Comparison of ENCODE assay signal across 7 cellular contexts in genomic region chr6:158718431-158719126, GRCh38.
A peak's percentile ranks its signal among the peaks of the same experiment; 100 is the strongest.
DNase-seq lines count a peak whose midpoint lies in the region; ATAC-seq, FAIRE-seq and TF ChIP-seq lines count a peak whose summit lies in the region.

No MANE protein-coding gene starts in this region.

- CTCF ChIA-PET in endothelial cell of umbilical vein (lab: Charles Lee) = interaction anchor here (0.6 to 2.8 kb wide), 33 partner anchors 9 to 504 kb away, joined by 3 to 51 read pairs (median 4); partner anchors contain the start of gene RSPH3

- no peaks in the 10 kb centered on the region for H3K9me3 ChIP-seq in endothelial cell of umbilical vein (replicated peaks; ENCODE audit: control insufficient read depth, insufficient read depth, low read length)

- dilution Hi-C loops in endothelial cell of umbilical vein (cut with MboI; ENCODE audit: extremely low pct_ligation_motif_present, low sequenced_read_pairs) = no loop called here

- H3K4me1 ChIP-seq in endothelial cell of umbilical vein (ENCODE audit: control insufficient read depth, extremely low read depth, insufficient read depth, low read length) = peaks cover 13% of the 10 kb centered on the region

- H4K20me1 ChIP-seq in endothelial cell of umbilical vein (replicated peaks; ENCODE audit: control insufficient read depth, extremely low read depth, insufficient read depth, low read length) = no peaks in the 10 kb centered on the region

- DNase-seq in NCI-H526 treated with DMSO at 0.1 percent for 48 hours (lab: John Stamatoyannopoulos, UW) = peak; percentile 12
- DNase-seq in endothelial cell of umbilical vein (ENCODE audit: low read depth, low spot score) = peak; percentile 44
- peak; percentile 28 for DNase-seq in neural crest cell (ENCODE audit: low read depth, low spot score)
- DNase-seq in GDM1 (lab: John Stamatoyannopoulos, UW) = no peak
- DNase-seq in NCI-H128 (lab: John Stamatoyannopoulos, UW; ENCODE audit: unreplicated experiment) = no peak

- peak; percentile 73 for TF ChIP-seq CTCF in GM12873 (IDR thresholded peaks at IDR 0.05; ENCODE audit: insufficient read depth, low read depth, low read length, missing control alignments)
- peak; percentile 66 to 70 for TF ChIP-seq CTCF in endothelial cell of umbilical vein (IDR thresholded peaks at IDR 0.05; ENCODE audit: extremely low read depth in 1 of 2, insufficient read depth in 1 of 2, low read depth in 1 of 2, low read length in 2 of 2)
- peak; percentile 72 for TF ChIP-seq CTCF in neural crest cell (conservative IDR thresholded peaks at IDR 0.05)

- no peaks in the 10 kb centered on the region for H3K79me2 ChIP-seq in endothelial cell of umbilical vein (ENCODE audit: control insufficient read depth, insufficient read depth, low read length)

- H3K27me3 ChIP-seq in endothelial cell of umbilical vein (ENCODE audit: control insufficient read depth in 2 of 2, insufficient read depth in 2 of 2, low read length in 2 of 2) = no peaks in the 10 kb centered on the region

- no peaks in the 10 kb centered on the region for H3K9me1 ChIP-seq in endothelial cell of umbilical vein (replicated peaks; ENCODE audit: control insufficient read depth, extremely low read depth, insufficient read depth, low read length)

- H3K36me3 Mint-ChIP-seq in neural crest cell (ENCODE audit: low read depth) = no peaks in the 10 kb centered on the region

- no peak overlapping the region for H3K27ac ChIP-seq in endothelial cell of umbilical vein (ENCODE audit: insufficient read depth, low read depth, low read length)

- H3K4me3 Mint-ChIP-seq in neural crest cell = no peak overlapping the region

- no peaks in the 10 kb centered on the region for H3K27me3 Mint-ChIP-seq in neural crest cell (ENCODE audit: low read depth)

- no peaks in the 10 kb centered on the region for H3K9me3 Mint-ChIP-seq in neural crest cell

- H3K9ac ChIP-seq in endothelial cell of umbilical vein (replicated peaks; ENCODE audit: extremely low read depth, insufficient read depth, low read length) = no peak overlapping the region

- H2AFZ ChIP-seq in endothelial cell of umbilical vein (ENCODE audit: low read depth, low read length) = no peak overlapping the region

- TF ChIP-seq POLR2A in endothelial cell of umbilical vein (IDR thresholded peaks at IDR 0.05; ENCODE audit: low read depth, low read length) = no peak

- H3K4me2 ChIP-seq in endothelial cell of umbilical vein (ENCODE audit: insufficient read depth, low read length) = no peak overlapping the region

- no peak for ATAC-seq in GM19455 (IDR thresholded peaks at IDR 0.05; ENCODE audit: unreplicated experiment)

- intact Hi-C loops in endothelial cell of umbilical vein (cut with micrococcal nuclease) = no loop called here

- no peaks in the 10 kb centered on the region for H3K36me3 ChIP-seq in endothelial cell of umbilical vein (ENCODE audit: control insufficient read depth in 2 of 2, extremely low read depth in 1 of 2, insufficient read depth in 2 of 2, low read length in 2 of 2)

- H3K4me3 ChIP-seq in endothelial cell of umbilical vein (replicated peaks in 1 of 3; ENCODE audit: insufficient read depth in 1 of 3, low read depth in 1 of 3, low read length in 3 of 3) = no peak overlapping the region

- no TSS peak for BruUV-seq in endothelial cell of umbilical vein (replicated peaks; lab: Mats Ljungman, UMichigan)

- peaks cover 13% of the 10 kb centered on the region for H3K4me1 Mint-ChIP-seq in neural crest cell

- POLR2A ChIA-PET in endothelial cell of umbilical vein (lab: Charles Lee) = no interaction called here

- H3K27ac Mint-ChIP-seq in neural crest cell (ENCODE audit: unreplicated experiment) = no peak overlapping the region

- FAIRE-seq in endothelial cell of umbilical vein (lab: Jason Lieb, UNC) = no peak

TF ChIP-seq in endothelial cell of umbilical vein, 7 proteins besides CTCF, POLR2A, EP300 and RAD21:
- TF ChIP-seq JUN (IDR thresholded peaks at IDR 0.05; ENCODE audit: borderline replicate concordance, insufficient read depth, insufficient read length, low read depth) = no peak
- TF ChIP-seq, protein P1, sequence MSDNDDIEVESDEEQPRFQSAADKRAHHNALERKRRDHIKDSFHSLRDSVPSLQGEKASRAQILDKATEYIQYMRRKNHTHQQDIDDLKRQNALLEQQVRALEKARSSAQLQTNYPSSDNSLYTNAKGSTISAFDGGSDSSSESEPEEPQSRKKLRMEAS (IDR thresholded peaks at IDR 0.05; ENCODE audit: insufficient read depth, insufficient read length) = no peak
- TF ChIP-seq MYC (IDR thresholded peaks at IDR 0.05; ENCODE audit: low read depth, low read length) = no peak

Comparison
In these comparisons a context has a peak if more than half of its experiments do, and no peak if none do; other contexts are left out.
1. DNase-seq: peak in NCI-H526 treated with DMSO at 0.1 percent for 48 hours (single experiment), endothelial cell of umbilical vein (single experiment) and neural crest cell (single experiment); none in GDM1 (single experiment) and NCI-H128 (single experiment).
2. Peak in every context shown above with its lines, with median percentiles within 50 percentile points of each other: CTCF ChIP-seq.